In genomic region chr6:158293122-158293521, GRCh38 we compare ENCODE assay signal across 19 cellular contexts. TPM values are rescaled to one million over a fixed set of nuclear protein-coding genes. Genes with fewer than 3 reads are reported as not detected.
DNase-seq lines count a peak whose midpoint lies in the region; ATAC-seq, FAIRE-seq and TF ChIP-seq lines count a peak whose summit lies in the region.
"Had no signal": no experiment of that assay in that cellular context is flagged by ENCODE, and none has a peak within 500 bp of the region (broad histone marks: within the 10 kb centered on the region; RNA-seq: fewer than 3 reads in every experiment).

No MANE protein-coding gene starts in this region.

- POLR2A ChIA-PET in HEK293T (lab: Yijun Ruan, JAX) = no interaction called here

- H3K27me3 Mint-ChIP-seq in T-helper 17 cell = no peaks in the 10 kb centered on the region

- no peak overlapping the region for H3K4me3 Mint-ChIP-seq in T-helper 17 cell
- H3K4me3 Mint-ChIP-seq: mesothelial cell of epicardium had no signal

- H3K27ac Mint-ChIP-seq in T-helper 17 cell = peak overlapping the region; percentile 99
- H3K27ac Mint-ChIP-seq: mesothelial cell of epicardium had no signal

- TF ChIP-seq POLR2A in GM12891 (IDR thresholded peaks at IDR 0.05; ENCODE audit: low read depth, low read length) = no peak

- peaks cover 10% of the 10 kb centered on the region for H3K36me3 Mint-ChIP-seq in T-helper 17 cell (ENCODE audit: low read depth)

- peaks cover 22% of the 10 kb centered on the region for H3K4me1 Mint-ChIP-seq in T-helper 17 cell
- H3K4me1 Mint-ChIP-seq: mesothelial cell of epicardium had no signal

- TF ChIP-seq CTCF in GM10266 (IDR thresholded peaks at IDR 0.05; ENCODE audit: control insufficient read depth, insufficient read depth, low read depth, missing control alignments) = no peak

- peak; percentile 70 for ATAC-seq in GM18909 (IDR thresholded peaks at IDR 0.05; ENCODE audit: poor library complexity, unreplicated experiment)
- peak; percentile 41 for ATAC-seq in HG03108 (IDR thresholded peaks at IDR 0.05; ENCODE audit: unreplicated experiment)
- ATAC-seq in T-helper 17 cell = no peak
- no peak for ATAC-seq in GM19035 (IDR thresholded peaks at IDR 0.05; ENCODE audit: unreplicated experiment)
- ATAC-seq: activated CD4-positive, CD25-positive, alpha-beta regulatory T cell treated with anti-CD3 and anti-CD28 coated beads, Interleukin-2, amount 50 U/mL, for 24 hours had no signal

- peak; percentile 74 for FAIRE-seq in GM12891 (lab: Jason Lieb, UNC)
- FAIRE-seq: keratinocyte had no signal

- intact Hi-C loops in head of caudate nucleus (cut with DNase I) = no loop called here

- CTCF ChIA-PET in HEK293T (lab: Yijun Ruan, JAX) = no interaction called here

- DNase-seq in GM12891 (ENCODE audit: insufficient read length, low spot score) = no peak
- no peak for DNase-seq in T-helper 17 cell
- DNase-seq in GM10266 (ENCODE audit: extremely low spot score) = no peak
- no peak for DNase-seq in head of caudate nucleus
- DNase-seq in HEK293T (ENCODE audit: extremely low spot score) = no peak
- DNase-seq: activated CD8-positive, alpha-beta memory T cell treated with anti-CD3 and anti-CD28 coated beads, Interleukin-2, amount 50 U/mL, for 4 hours; activated naive CD4-positive, alpha-beta T cell; brain microvascular endothelial cell; NCI-H1930; NCI-H524; stimulated activated CD4-positive, alpha-beta T cell treated with anti-CD3 and anti-CD28 coated beads, Interleukin-2, amount 100 ng/mL, for 48 hours; stimulated activated CD8-positive, alpha-beta memory T cell treated with anti-CD3 and anti-CD28 coated beads, Interleukin-4, amount 100 ng/mL, for 48 hours; trophoblast cell had no signal

- H3K9me3 ChIP-seq in T-helper 17 cell (ENCODE audit: control insufficient read depth, low read length, poor library complexity, severe bottlenecking) = peaks cover 3% of the 10 kb centered on the region

TF ChIP-seq in GM12891, 5 proteins besides CTCF, POLR2A, EP300 and RAD21:
- TF ChIP-seq TAF1 (IDR thresholded peaks at IDR 0.05; ENCODE audit: low read depth, low read length) = no peak
- TF ChIP-seq SPI1 (IDR thresholded peaks at IDR 0.05; ENCODE audit: low read depth, low read length) = peak; percentile 92
TF ChIP-seq in GM12891: peak in this region for 1.

TF ChIP-seq in HEK293T, 16 proteins besides CTCF, POLR2A, EP300 and RAD21:
- TF ChIP-seq HDGF (IDR thresholded peaks at IDR 0.05; ENCODE audit: borderline replicate concordance) (no peak), ELF4 (IDR thresholded peaks at IDR 0.05) (no peak), NFRKB (IDR thresholded peaks at IDR 0.05) (no peak), ZNF384 (IDR thresholded peaks at IDR 0.05) (no peak), LEF1 (IDR thresholded peaks at IDR 0.05; ENCODE audit: borderline replicate concordance) (no peak), L3MBTL2 (conservative IDR thresholded peaks at IDR 0.05) (no peak), SUZ12 (IDR thresholded peaks at IDR 0.05) (no peak), FOXK2 (IDR thresholded peaks at IDR 0.05) (no peak), CTBP1 (IDR thresholded peaks at IDR 0.05; ENCODE audit: borderline replicate concordance) (no peak), FOXM1 (IDR thresholded peaks at IDR 0.05; ENCODE audit: borderline replicate concordance) (no peak), ARNT (IDR thresholded peaks at IDR 0.05) (no peak), BHLHE40 (IDR thresholded peaks at IDR 0.05; ENCODE audit: borderline replicate concordance) (no peak), FOXA1 (IDR thresholded peaks at IDR 0.05) (no peak), TARDBP (IDR thresholded peaks at IDR 0.05) (no peak), SP1 (IDR thresholded peaks at IDR 0.05) (no peak)
- TF ChIP-seq, protein P1, sequence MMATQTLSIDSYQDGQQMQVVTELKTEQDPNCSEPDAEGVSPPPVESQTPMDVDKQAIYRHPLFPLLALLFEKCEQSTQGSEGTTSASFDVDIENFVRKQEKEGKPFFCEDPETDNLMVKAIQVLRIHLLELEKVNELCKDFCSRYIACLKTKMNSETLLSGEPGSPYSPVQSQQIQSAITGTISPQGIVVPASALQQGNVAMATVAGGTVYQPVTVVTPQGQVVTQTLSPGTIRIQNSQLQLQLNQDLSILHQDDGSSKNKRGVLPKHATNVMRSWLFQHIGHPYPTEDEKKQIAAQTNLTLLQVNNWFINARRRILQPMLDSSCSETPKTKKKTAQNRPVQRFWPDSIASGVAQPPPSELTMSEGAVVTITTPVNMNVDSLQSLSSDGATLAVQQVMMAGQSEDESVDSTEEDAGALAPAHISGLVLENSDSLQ (IDR thresholded peaks at IDR 0.05) = no peak

RNA-seq across cellular contexts. Expression of gene TULP4, which starts 19.1 kb away (rescaled TPM):
- polyA plus RNA-seq in GM12891 (2012; ENCODE audit: low read depth, missing spikeins) = 2.2 TPM
- total RNA-seq in T-helper 17 cell = 10 to 100 TPM; 61.9 to 72.0 TPM

Comparison
In these comparisons a context has a peak if more than half of its experiments do, and no peak if none do; other contexts are left out.
1. ATAC-seq: peak in GM18909 (single experiment) and HG03108 (single experiment); none in T-helper 17 cell (single experiment) and GM19035 (single experiment).